8 cellular contexts compared by ENCODE assay signal in the genomic region with DNA sequence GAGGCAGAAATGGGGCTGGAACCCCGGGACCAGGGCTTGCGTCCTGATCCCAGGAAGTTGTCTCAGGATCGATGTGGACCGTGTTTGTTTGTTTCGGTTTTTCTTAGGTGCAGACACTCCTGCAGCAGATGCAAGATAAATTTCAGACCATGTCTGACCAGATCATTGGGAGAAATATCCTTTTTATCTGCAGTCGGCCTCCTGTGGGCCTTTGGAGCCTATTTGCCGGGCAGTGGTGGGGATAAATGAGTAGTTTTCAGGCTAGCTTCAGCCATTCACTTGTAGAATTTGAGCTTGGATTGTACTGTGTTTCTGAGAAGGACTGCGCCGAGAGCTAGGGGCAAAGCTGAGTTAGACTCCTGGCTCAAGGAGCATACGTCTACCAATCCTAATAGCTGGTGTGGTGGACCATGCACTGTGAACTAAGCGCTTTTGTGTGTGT. TPM values are rescaled to one million over a fixed set of nuclear protein-coding genes. Genes with fewer than 3 reads are reported as not detected.
A peak's percentile ranks its signal among the peaks of the same experiment; 100 is the strongest.
DNase-seq lines count a peak whose midpoint lies in the region; ATAC-seq and TF ChIP-seq lines count a peak whose summit lies in the region.

No MANE protein-coding gene starts in this region.

- CTCF ChIA-PET in naive thymus-derived CD4-positive, alpha-beta T cell (lab: Charles Lee): interaction anchor here (1.6 kb wide), 1 partner anchor 15 kb away, joined by 3 read pairs; no protein-coding TSS in a partner anchor

- DNase-seq in BE2C (no peak), colonic mucosa (no peak), hippocampal formation (lab: John Stamatoyannopoulos, UW) (no peak)
- DNase-seq in Jurkat, Clone E6-1 (ENCODE audit: low read depth, low spot score): no peak
- no peak for DNase-seq in naive thymus-derived CD4-positive, alpha-beta T cell
- DNase-seq in stimulated activated CD4-positive, alpha-beta T cell treated with anti-CD3 and anti-CD28 coated beads, Interleukin-4, amount 100 ng/mL, for 24 hours: no peak
- no peak for DNase-seq in activated CD4-positive, CD25-positive, alpha-beta regulatory T cell treated with anti-CD3 and anti-CD28 coated beads, Interleukin-2, amount 50 U/mL, for 72 hours

- H3K4me1 Mint-ChIP-seq in naive thymus-derived CD4-positive, alpha-beta T cell: peaks cover 19 to 55% (median 48%) of the 10 kb centered on the region in 7 donors

- peak overlapping the region; percentile 91 to 99 (median 97) for H3K4me3 Mint-ChIP-seq in naive thymus-derived CD4-positive, alpha-beta T cell

- H3K4me1 ChIP-seq in BE2C: no peaks in the 10 kb centered on the region
- H3K4me1 ChIP-seq in colonic mucosa: peaks cover 4% of the 10 kb centered on the region
- peaks cover 9 to 21% of the 10 kb centered on the region in 2 donors for H3K4me1 ChIP-seq in naive thymus-derived CD4-positive, alpha-beta T cell (ENCODE audit: control insufficient read depth in 2 of 2, insufficient read depth in 2 of 2, low read length in 2 of 2)

- peak overlapping the region; percentile 97 for H3K4me3 ChIP-seq in BE2C (ENCODE audit: low read depth, low read length)
- peak overlapping the region; percentile 86 for H3K4me3 ChIP-seq in Jurkat, Clone E6-1 (ENCODE audit: low read length)
- peak overlapping the region; percentile 98 for H3K4me3 ChIP-seq in colonic mucosa
- peak overlapping the region; percentile 90 for H3K4me3 ChIP-seq in naive thymus-derived CD4-positive, alpha-beta T cell (ENCODE audit: low read length)

- intact Hi-C loops in colonic mucosa (cut with DNase I): no loop called here
- intact Hi-C loops in naive thymus-derived CD4-positive, alpha-beta T cell (cut with micrococcal nuclease): loop anchor here (1.0 to 5.0 kb wide), 3 partner anchors 18 to 699 kb away; a partner anchor contains a TSS

- H3K36me3 ChIP-seq in BE2C (peaks cover 11% of the 10 kb centered on the region), colonic mucosa (no peaks in the 10 kb centered on the region)
- H3K36me3 ChIP-seq in naive thymus-derived CD4-positive, alpha-beta T cell (ENCODE audit: control insufficient read depth in 2 of 3, insufficient read depth in 3 of 3, low read length in 3 of 3): peaks cover 0 to 29% (median 3%) of the 10 kb centered on the region in 3 experiments

- peak overlapping the region; percentile 87 to 97 (median 94) for H3K27ac Mint-ChIP-seq in naive thymus-derived CD4-positive, alpha-beta T cell

- TF ChIP-seq CTCF in BE2C (IDR thresholded peaks at IDR 0.05; ENCODE audit: low read depth, low read length) (no peak), colonic mucosa (IDR thresholded peaks at IDR 0.05) (no peak)

- ATAC-seq in naive thymus-derived CD4-positive, alpha-beta T cell: no peak
- ATAC-seq in HG03432 (IDR thresholded peaks at IDR 0.05; ENCODE audit: unreplicated experiment): no peak

- H3K27me3 Mint-ChIP-seq in naive thymus-derived CD4-positive, alpha-beta T cell: peaks cover 0 to 5% (median 0%) of the 10 kb centered on the region in 5 donors

- H3K9me3 ChIP-seq in BE2C (no peaks in the 10 kb centered on the region), colonic mucosa (no peaks in the 10 kb centered on the region)
- H3K9me3 ChIP-seq in naive thymus-derived CD4-positive, alpha-beta T cell (ENCODE audit: control insufficient read depth in 2 of 3, low read length in 3 of 3): no peaks in the 10 kb centered on the region

- H3K9me3 Mint-ChIP-seq in naive thymus-derived CD4-positive, alpha-beta T cell: peaks cover 0 to 3% (median 0%) of the 10 kb centered on the region in 11 donors

- H3K27me3 ChIP-seq in BE2C (peaks cover 5% of the 10 kb centered on the region; the same call in 1 of the 2 replicates), colonic mucosa (no peaks in the 10 kb centered on the region)
- H3K27me3 ChIP-seq in naive thymus-derived CD4-positive, alpha-beta T cell (ENCODE audit: control insufficient read depth in 2 of 2, insufficient read depth in 2 of 2, low read length in 2 of 2): no peaks in the 10 kb centered on the region

- peaks cover 0 to 17% (median 14%) of the 10 kb centered on the region in 5 donors for H3K36me3 Mint-ChIP-seq in naive thymus-derived CD4-positive, alpha-beta T cell

- H3K27ac ChIP-seq in colonic mucosa: peak overlapping the region; percentile 86
- peak overlapping the region; percentile 87 for H3K27ac ChIP-seq in naive thymus-derived CD4-positive, alpha-beta T cell (ENCODE audit: low read depth, low read length)

- H3K9ac ChIP-seq in colonic mucosa (ENCODE audit: low read depth in 2 of 2, low read length in 2 of 2): peak overlapping the region; percentile 89 to 95

- POLR2A ChIA-PET in naive thymus-derived CD4-positive, alpha-beta T cell (lab: Charles Lee): interaction anchor here (1.5 kb wide), 1 partner anchor 91 kb away, joined by 7 read pairs; a partner anchor contains a TSS

RNA-seq across cellular contexts. Expression of a gene that starts 0.8 kb away (rescaled TPM):
- 313 TPM for polyA plus RNA-seq in BE2C (2012; ENCODE audit: insufficient read depth, insufficient read length, low read depth)
- polyA plus RNA-seq in Jurkat, Clone E6-1 (2012; ENCODE audit: insufficient read depth, insufficient read length): 162 TPM
- total RNA-seq in colonic mucosa: 100 to 1,000 TPM; 112 to 134 TPM
- 10 to 100 TPM; 20.6 to 78.3 (median 32.3) TPM for total RNA-seq in naive thymus-derived CD4-positive, alpha-beta T cell
- polyA plus RNA-seq in naive thymus-derived CD4-positive, alpha-beta T cell: 10 to 100 TPM in 1 of 2 donors, 1 to 10 TPM in 1; 5.9 to 28.3 TPM
